9 cellular contexts compared by ENCODE assay signal in the genomic region with DNA sequence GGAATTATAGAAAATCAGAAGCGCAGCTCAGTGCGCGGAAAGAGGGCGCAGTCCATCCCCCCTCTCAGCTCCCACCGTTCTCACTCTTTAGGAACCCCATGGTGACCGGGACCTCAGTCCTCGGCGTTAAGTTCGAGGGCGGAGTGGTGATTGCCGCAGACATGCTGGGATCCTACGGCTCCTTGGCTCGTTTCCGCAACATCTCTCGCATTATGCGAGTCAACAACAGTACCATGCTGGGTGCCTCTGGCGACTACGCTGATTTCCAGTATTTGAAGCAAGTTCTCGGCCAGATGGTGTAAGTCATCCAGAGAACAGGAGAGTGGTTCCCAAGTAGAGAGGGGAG. TPM values are rescaled to one million over a fixed set of nuclear protein-coding genes. Genes with fewer than 3 reads are reported as not detected.
DNase-seq lines count a peak whose midpoint lies in the region; ATAC-seq, FAIRE-seq and TF ChIP-seq lines count a peak whose summit lies in the region.
"Had no signal": no experiment of that assay in that cellular context is flagged by ENCODE, and none has a peak within 500 bp of the region (broad histone marks: within the 10 kb centered on the region; RNA-seq: fewer than 3 reads in every experiment).

No MANE protein-coding gene starts in this region.

- H3K27me3 ChIP-seq in parathyroid adenoma (ENCODE audit: control insufficient read depth, insufficient read depth, low read length) = no peaks in the 10 kb centered on the region

- no peak for TF ChIP-seq CTCF in parathyroid adenoma (IDR thresholded peaks at IDR 0.05)

- peak overlapping the region; percentile 94 for H3K4me3 ChIP-seq in parathyroid adenoma (ENCODE audit: low read depth, low read length)

- H3K79me2 ChIP-seq in parathyroid adenoma = peaks cover 6% of the 10 kb centered on the region

- peak overlapping the region; percentile 53 for H3K9ac ChIP-seq in parathyroid adenoma

- H2AFZ ChIP-seq in parathyroid adenoma = peak overlapping the region; percentile 70

- peak overlapping the region; percentile 86 for H3K4me2 ChIP-seq in parathyroid adenoma (ENCODE audit: low read length)

- H3K27ac ChIP-seq in parathyroid adenoma = peak overlapping the region; percentile 83

- no peaks in the 10 kb centered on the region for H3K36me3 ChIP-seq in parathyroid adenoma (ENCODE audit: control insufficient read depth, insufficient read depth, low read length)

- FAIRE-seq in RCC 7860 (lab: Jason Lieb, UNC) = no peak
- FAIRE-seq in GM19239 (lab: Jason Lieb, UNC) = no peak

- peaks cover 6% of the 10 kb centered on the region for H3K4me1 ChIP-seq in parathyroid adenoma

- DNase-seq in Daoy (ENCODE audit: low read depth) = peak; percentile 20
- peak; percentile 3 for DNase-seq in activated T-helper 1 cell treated with Interleukin-2 at 50 U/mL for 16 hours (ENCODE audit: low read depth)
- DNase-seq in glomerular visceral epithelial cell (ENCODE audit: extremely low spot score) = peak; percentile 22
- no peak for DNase-seq in RCC 7860 (ENCODE audit: low spot score)
- no peak for DNase-seq in GM19239 (ENCODE audit: insufficient read length, low spot score)

- peak; percentile 15 for ATAC-seq in HG03432 (IDR thresholded peaks at IDR 0.05; ENCODE audit: unreplicated experiment)
- no peak for ATAC-seq in HG03097 (IDR thresholded peaks at IDR 0.05; ENCODE audit: low FRiP score, unreplicated experiment)

- H3K9me3 ChIP-seq in parathyroid adenoma (ENCODE audit: control insufficient read depth, low read length) = no peaks in the 10 kb centered on the region

RNA-seq across cellular contexts. Expression of gene PSMB4, which starts 0.5 kb away (rescaled TPM):
- 662 and 883 TPM in 2 replicates for total RNA-seq in Daoy (2014; rRNA removed; shearing (Covaris generic))

RNA-seq across cellular contexts. Expression of gene SELENBP1, which starts 27.4 kb away (rescaled TPM):
- 0.65 and 1.8 TPM in 2 replicates for total RNA-seq in Daoy (2014; rRNA removed; shearing (Covaris generic))
- total RNA-seq: T-helper 2 cell treated with Interferon-gamma antibody and Interleukin-4, amounts not matched to agents 100 ng/mL and 5 ng/mL, for 36 hours had no signal

RNA-seq across cellular contexts. Expression of gene RFX5, which starts 52.8 kb away (rescaled TPM):
- 39.3 and 48.0 TPM in 2 replicates for total RNA-seq in Daoy (2014; rRNA removed; shearing (Covaris generic))

RNA-seq across cellular contexts. Expression of gene POGZ, which starts 59.4 kb away (rescaled TPM):
- 8.9 and 13.7 TPM in 2 replicates for total RNA-seq in Daoy (2014; rRNA removed; shearing (Covaris generic))

Comparison
In these comparisons a context has a peak if more than half of its experiments do, and no peak if none do; other contexts are left out.
1. DNase-seq: peak in Daoy (single experiment), activated T-helper 1 cell treated with Interleukin-2 at 50 U/mL for 16 hours (single experiment) and glomerular visceral epithelial cell (single experiment); none in RCC 7860 (single experiment) and GM19239 (single experiment).